14 cellular contexts compared by ENCODE assay signal in genomic region chr12:89138048-89138852, GRCh38.
DNase-seq lines count a peak whose midpoint lies in the region; ATAC-seq and TF ChIP-seq lines count a peak whose summit lies in the region.
"Had no signal": no experiment of that assay in that cellular context is flagged by ENCODE, and none has a peak within 500 bp of the region (broad histone marks: within the 10 kb centered on the region; RNA-seq: fewer than 3 reads in every experiment).

No MANE protein-coding gene starts in this region.

- dilution Hi-C loops in IMR-90 (cut with HindIII; ENCODE audit: low sequenced_read_pairs, unreplicated experiment): no loop called here

- H3K4me1 Mint-ChIP-seq in activated CD4-positive, alpha-beta T cell treated with anti-CD3 and anti-CD28 coated beads, Interleukin-2, amount 10 ng/mL, durations not matched to agents 24 days and 14 days: peaks cover 22% of the 10 kb centered on the region
- peaks cover 16% of the 10 kb centered on the region for H3K4me1 Mint-ChIP-seq in activated naive CD8-positive, alpha-beta T cell treated with anti-CD3 and anti-CD28 coated beads for 36 hours

- H3K4me3 Mint-ChIP-seq in activated CD4-positive, alpha-beta T cell treated with anti-CD3 and anti-CD28 coated beads, Interleukin-2, amount 10 ng/mL, durations not matched to agents 24 days and 14 days: no peak overlapping the region
- H3K4me3 Mint-ChIP-seq in activated naive CD8-positive, alpha-beta T cell treated with anti-CD3 and anti-CD28 coated beads for 36 hours: no peak overlapping the region

- H3K4me2 ChIP-seq in IMR-90 (ENCODE audit: low read depth, low read length): no peak overlapping the region

- H3K4me1 ChIP-seq in IMR-90 (ENCODE audit: control insufficient read depth, insufficient read depth, low read length) (peaks cover 4% of the 10 kb centered on the region), psoas muscle (peaks cover 9% of the 10 kb centered on the region)
- H3K4me1 ChIP-seq: uterus had no signal

- in situ Hi-C loops in IMR-90 (cut with MboI; ENCODE audit: low sequenced_read_pairs): no loop called here

- H3K9me3 ChIP-seq in IMR-90 (ENCODE audit: control insufficient read depth, insufficient read depth, low read length) (no peaks in the 10 kb centered on the region), psoas muscle (no peaks in the 10 kb centered on the region)
- H3K9me3 ChIP-seq: uterus had no signal

- DNase-seq in activated CD4-positive, alpha-beta T cell treated with anti-CD3 and anti-CD28 coated beads, Interleukin-2, amount 10 ng/mL, durations not matched to agents 24 days and 14 days: peak; percentile 68
- no peak for DNase-seq in activated CD4-positive, alpha-beta T cell treated with anti-CD3 and anti-CD28 coated beads for 1 hour
- DNase-seq in IMR-90 (peak; percentile 43), psoas muscle (no peak), COLO668 (lab: John Stamatoyannopoulos, UW; ENCODE audit: unreplicated experiment) (no peak)
- DNase-seq in activated naive CD8-positive, alpha-beta T cell treated with anti-CD3 and anti-CD28 coated beads for 36 hours: no peak
- DNase-seq: DMS 273 treated with DMSO at 0.1 percent for 48 hours, NCI-H1436, NCI-H69, occipital lobe, uterus had no signal

- TF ChIP-seq RAD21 in IMR-90 (IDR thresholded peaks at IDR 0.05; ENCODE audit: low read length): no peak

- peaks cover 4% of the 10 kb centered on the region for H3K9me1 ChIP-seq in IMR-90 (ENCODE audit: insufficient read depth, low read length)

- H2BK20ac ChIP-seq in IMR-90 (ENCODE audit: low read depth, low read length): no peak overlapping the region

- H3K27ac Mint-ChIP-seq in activated CD4-positive, alpha-beta T cell treated with anti-CD3 and anti-CD28 coated beads, Interleukin-2, amount 10 ng/mL, durations not matched to agents 24 days and 14 days: peak overlapping the region; percentile 62
- H3K27ac Mint-ChIP-seq in activated naive CD8-positive, alpha-beta T cell treated with anti-CD3 and anti-CD28 coated beads for 36 hours: peak overlapping the region; percentile 32

- H4K8ac ChIP-seq in IMR-90 (ENCODE audit: low read depth in 2 of 2, low read length in 2 of 2): no peak overlapping the region

- no peak overlapping the region for H2BK120ac ChIP-seq in IMR-90 (ENCODE audit: low read depth, low read length)

- H3K14ac ChIP-seq in IMR-90 (replicated peaks; ENCODE audit: low read depth, low read length): no peak overlapping the region

- H2AK5ac ChIP-seq in IMR-90 (ENCODE audit: low read depth, low read length): no peak overlapping the region

- no peak overlapping the region for H2AFZ ChIP-seq in IMR-90 (replicated peaks; ENCODE audit: low read length, poor library complexity)

- H4K91ac ChIP-seq in IMR-90 (ENCODE audit: insufficient read depth, low read depth, low read length): no peak overlapping the region

- H3K9me3 Mint-ChIP-seq in activated CD4-positive, alpha-beta T cell treated with anti-CD3 and anti-CD28 coated beads, Interleukin-2, amount 10 ng/mL, durations not matched to agents 24 days and 14 days: peaks cover 11% of the 10 kb centered on the region
- H3K9me3 Mint-ChIP-seq in activated naive CD8-positive, alpha-beta T cell treated with anti-CD3 and anti-CD28 coated beads for 36 hours: no peaks in the 10 kb centered on the region

- no peak overlapping the region for H3K56ac ChIP-seq in IMR-90 (ENCODE audit: extremely low read depth, insufficient read depth, low read length)

- H3K36me3 Mint-ChIP-seq in activated CD4-positive, alpha-beta T cell treated with anti-CD3 and anti-CD28 coated beads, Interleukin-2, amount 10 ng/mL, durations not matched to agents 24 days and 14 days (ENCODE audit: low read depth): no peaks in the 10 kb centered on the region
- H3K36me3 Mint-ChIP-seq in activated naive CD8-positive, alpha-beta T cell treated with anti-CD3 and anti-CD28 coated beads for 36 hours: no peaks in the 10 kb centered on the region

- no peaks in the 10 kb centered on the region for H3K27me3 ChIP-seq in IMR-90 (ENCODE audit: control insufficient read depth, insufficient read depth, low read length)
- H3K27me3 ChIP-seq in psoas muscle (ENCODE audit: insufficient read depth in 3 of 3, low read length in 2 of 3): no peaks in the 10 kb centered on the region
- H3K27me3 ChIP-seq: uterus had no signal

- no peak overlapping the region for H3K9ac ChIP-seq in IMR-90 (ENCODE audit: low read depth, low read length)

- CTCF ChIA-PET in IMR-90 (lab: Yijun Ruan, JAX): no interaction called here

- H3K23ac ChIP-seq in IMR-90 (ENCODE audit: low read depth, low read length): no peak overlapping the region

- TF ChIP-seq POLR2A in IMR-90 (IDR thresholded peaks at IDR 0.05; ENCODE audit: low read depth, low read length): no peak

- H3K79me1 ChIP-seq in IMR-90 (ENCODE audit: low read depth in 1 of 2, low read length in 2 of 2): no peaks in the 10 kb centered on the region

- H2BK15ac ChIP-seq in IMR-90 (ENCODE audit: low read depth, low read length): no peak overlapping the region

- H3K18ac ChIP-seq in IMR-90 (ENCODE audit: low read depth, low read length): no peak overlapping the region

- no peak overlapping the region for H4K5ac ChIP-seq in IMR-90 (ENCODE audit: low read depth, low read length)

- POLR2A ChIA-PET in IMR-90 (lab: Charles Lee; ENCODE audit: unreplicated experiment): no interaction called here

- no TSS peak for BruUV-seq in IMR-90 (replicated peaks; lab: Mats Ljungman, UMichigan)

- H2AK9ac ChIP-seq in IMR-90 (replicated peaks; ENCODE audit: low read depth, low read length, poor library complexity): no peak overlapping the region

- H2BK5ac ChIP-seq in IMR-90 (ENCODE audit: low read depth, low read length, poor library complexity, severe bottlenecking): no peak overlapping the region

- H3K27me3 Mint-ChIP-seq in activated CD4-positive, alpha-beta T cell treated with anti-CD3 and anti-CD28 coated beads, Interleukin-2, amount 10 ng/mL, durations not matched to agents 24 days and 14 days: peaks cover 2% of the 10 kb centered on the region
- H3K27me3 Mint-ChIP-seq in activated naive CD8-positive, alpha-beta T cell treated with anti-CD3 and anti-CD28 coated beads for 36 hours: no peaks in the 10 kb centered on the region

- H3K4me3 ChIP-seq in IMR-90 (ENCODE audit: insufficient read depth, low read depth, low read length) (no peak overlapping the region), psoas muscle (no peak overlapping the region)
- H3K4me3 ChIP-seq: uterus had no signal

- no peaks in the 10 kb centered on the region for H4K20me1 ChIP-seq in IMR-90 (ENCODE audit: insufficient read depth, low read length)

- H3K36me3 ChIP-seq in IMR-90 (ENCODE audit: control insufficient read depth, insufficient read depth, low read length): no peaks in the 10 kb centered on the region
- H3K36me3 ChIP-seq in psoas muscle (ENCODE audit: insufficient read depth in 1 of 2, low read depth in 1 of 2): no peaks in the 10 kb centered on the region
- H3K36me3 ChIP-seq: uterus had no signal

- ATAC-seq in IMR-90 (ENCODE audit: low read depth): peak; percentile 51
- peak in 3 of 4 donors; percentile 51 to 74 (median 51) for ATAC-seq in psoas muscle
- no peak for ATAC-seq in GM19023 (IDR thresholded peaks at IDR 0.05; ENCODE audit: unreplicated experiment)
- no peak for ATAC-seq in HG03196 (IDR thresholded peaks at IDR 0.05; ENCODE audit: unreplicated experiment)
- ATAC-seq: Right ventricle myocardium inferior had no signal

- TF ChIP-seq CTCF in IMR-90 (conservative IDR thresholded peaks at IDR 0.05; ENCODE audit: low read depth, low read length) (no peak), psoas muscle (IDR thresholded peaks at IDR 0.05) (no peak)

- intact Hi-C loops in activated CD4-positive, alpha-beta T cell treated with anti-CD3 and anti-CD28 coated beads, Interleukin-2, amount 10 ng/mL, durations not matched to agents 24 days and 14 days (cut with micrococcal nuclease): loop anchor here (1.0 to 5.0 kb wide), 2 partner anchors 24 to 66 kb away; no protein-coding TSS in a partner anchor
- intact Hi-C loops in IMR-90 (cut with micrococcal nuclease) (no loop called here), psoas muscle (cut with DNase I) (no loop called here)

- no peak overlapping the region for H3K4ac ChIP-seq in IMR-90 (ENCODE audit: low read depth, low read length)

- H3K27ac ChIP-seq in IMR-90 (ENCODE audit: insufficient read depth, low read length) (no peak overlapping the region), psoas muscle (no peak overlapping the region)
- H3K27ac ChIP-seq: uterus had no signal

TF ChIP-seq in IMR-90, 13 proteins besides CTCF, POLR2A, EP300 and RAD21 (continues in another document):
- TF ChIP-seq RCOR1 (IDR thresholded peaks at IDR 0.05; ENCODE audit: insufficient replicate concordance, low read length) (no peak), NFE2L2 (IDR thresholded peaks at IDR 0.05; ENCODE audit: low read depth, low read length) (no peak), MAZ (IDR thresholded peaks at IDR 0.05; ENCODE audit: borderline replicate concordance, low read depth, low read length) (no peak), FOS (IDR thresholded peaks at IDR 0.05; ENCODE audit: low read depth, low read length) (no peak), RFX5 (IDR thresholded peaks at IDR 0.05; ENCODE audit: low read depth, low read length) (no peak), CHD1 (IDR thresholded peaks at IDR 0.05; ENCODE audit: low read depth, low read length) (no peak), CEBPB (IDR thresholded peaks at IDR 0.05; ENCODE audit: low read depth, low read length) (no peak), BHLHE40 (IDR thresholded peaks at IDR 0.05; ENCODE audit: low read depth, low read length) (no peak), SMC3 (IDR thresholded peaks at IDR 0.05; ENCODE audit: low read depth, low read length) (no peak), MAFK (IDR thresholded peaks at IDR 0.05; ENCODE audit: low read depth, low read length) (no peak), ELK1 (IDR thresholded peaks at IDR 0.05; ENCODE audit: borderline replicate concordance, low read depth, low read length) (no peak), USF2 (IDR thresholded peaks at IDR 0.05; ENCODE audit: low read depth, low read length) (no peak)

Comparison
In these comparisons a context has a peak if more than half of its experiments do, and no peak if none do; other contexts are left out.
1. DNase-seq: peak in activated CD4-positive, alpha-beta T cell treated with anti-CD3 and anti-CD28 coated beads, Interleukin-2, amount 10 ng/mL, durations not matched to agents 24 days and 14 days (single experiment) and IMR-90 (single experiment); none in activated CD4-positive, alpha-beta T cell treated with anti-CD3 and anti-CD28 coated beads for 1 hour (single experiment), activated naive CD8-positive, alpha-beta T cell treated with anti-CD3 and anti-CD28 coated beads for 36 hours (single experiment), psoas muscle (0 of 2) and COLO668 (single experiment).
2. ATAC-seq: peak in IMR-90 (single experiment) and psoas muscle (3 of 4); none in GM19023 (single experiment) and HG03196 (single experiment).